9 cellular contexts compared by ENCODE assay signal in the genomic region with DNA sequence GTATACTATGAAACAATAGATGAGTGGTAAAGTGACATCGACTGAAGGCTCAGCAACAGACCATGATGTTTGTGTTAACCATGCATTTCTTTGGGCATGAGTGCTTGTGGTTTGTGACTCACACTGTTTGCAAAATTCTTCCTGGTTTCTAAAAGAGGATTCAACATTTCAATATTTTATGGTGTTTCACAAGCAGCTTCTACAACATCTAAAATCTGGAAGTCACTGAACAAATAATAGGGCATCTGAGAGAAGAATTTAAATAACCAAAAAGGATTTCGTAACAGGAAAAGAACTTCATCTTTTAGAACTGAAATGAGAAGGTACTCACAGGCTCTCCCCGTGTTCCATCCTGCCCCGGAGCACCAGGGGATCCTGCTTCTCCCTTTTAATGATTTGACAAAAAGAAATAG.
A peak's percentile ranks its signal among the peaks of the same experiment; 100 is the strongest.
DNase-seq lines count a peak whose midpoint lies in the region; ATAC-seq and TF ChIP-seq lines count a peak whose summit lies in the region.
"Had no signal": no experiment of that assay in that cellular context is flagged by ENCODE, and none has a peak within 500 bp of the region (broad histone marks: within the 10 kb centered on the region; RNA-seq: fewer than 3 reads in every experiment).

No MANE protein-coding gene starts in this region.

- H3K9me3 ChIP-seq in osteoblast (ENCODE audit: low read depth, low read length) (no peaks in the 10 kb centered on the region), WERI-Rb-1 (ENCODE audit: severe bottlenecking) (no peaks in the 10 kb centered on the region), gastroesophageal sphincter (no peaks in the 10 kb centered on the region)

- peak; percentile 86 for DNase-seq in EL
- DNase-seq in NCI-H510A treated with DMSO at 0.1 percent for 48 hours (lab: John Stamatoyannopoulos, UW) = peak; percentile 67
- peak; percentile 92 to 98 for DNase-seq in cardiac fibroblast (ENCODE audit: low read depth in 2 of 2)
- DNase-seq in osteoblast (ENCODE audit: insufficient read length, low spot score, missing footprints) = peak; percentile 88
- no peak for DNase-seq in WERI-Rb-1
- no peak for DNase-seq in central memory CD4-positive, alpha-beta T cell
- DNase-seq in mesendoderm = no peak
- DNase-seq: NCI-H526 treated with DMSO at 0.1 percent for 48 hours had no signal

- H2BK120ac ChIP-seq in mesendoderm (ENCODE audit: low read depth, low read length) = no peak overlapping the region

- H3K27me3 ChIP-seq in osteoblast (ENCODE audit: insufficient read depth, low read length) = no peaks in the 10 kb centered on the region
- H3K27me3 ChIP-seq in WERI-Rb-1 (ENCODE audit: insufficient read depth, low read depth, severe bottlenecking) = no peaks in the 10 kb centered on the region
- H3K27me3 ChIP-seq in mesendoderm (ENCODE audit: insufficient read depth, low read length, poor library complexity) = no peaks in the 10 kb centered on the region
- no peaks in the 10 kb centered on the region for H3K27me3 ChIP-seq in gastroesophageal sphincter

- no peak for TF ChIP-seq CTCF in cardiac fibroblast (IDR thresholded peaks at IDR 0.05; ENCODE audit: low read depth, low read length)
- no peak for TF ChIP-seq CTCF in osteoblast (IDR thresholded peaks at IDR 0.05; ENCODE audit: extremely low read depth, low read depth, low read length)
- no peak for TF ChIP-seq CTCF in WERI-Rb-1 (IDR thresholded peaks at IDR 0.05; ENCODE audit: low read depth, low read length)
- TF ChIP-seq CTCF in gastroesophageal sphincter (IDR thresholded peaks at IDR 0.05) = no peak

- no peak overlapping the region for H3K4ac ChIP-seq in mesendoderm (ENCODE audit: low read depth, low read length)

- no peak overlapping the region for H3K18ac ChIP-seq in mesendoderm (ENCODE audit: low read length)

- H3K27ac ChIP-seq in osteoblast (ENCODE audit: low read depth, low read length) (peak overlapping the region; percentile 70), WERI-Rb-1 (no peak overlapping the region), mesendoderm (ENCODE audit: low read depth, low read length) (no peak overlapping the region), gastroesophageal sphincter (no peak overlapping the region)

- H3K79me1 ChIP-seq in mesendoderm (ENCODE audit: low read length) = no peaks in the 10 kb centered on the region

- H3K79me2 ChIP-seq in osteoblast (ENCODE audit: insufficient read depth, low read length) = no peaks in the 10 kb centered on the region
- no peaks in the 10 kb centered on the region for H3K79me2 ChIP-seq in mesendoderm (ENCODE audit: control insufficient read depth, insufficient read depth, low read length)

- no peak overlapping the region for H4K5ac ChIP-seq in mesendoderm (ENCODE audit: low read length)

- no peak overlapping the region for H3K23ac ChIP-seq in mesendoderm (ENCODE audit: low read length)

- H3K9ac ChIP-seq in mesendoderm (ENCODE audit: low read length) = no peak overlapping the region

- H2AK5ac ChIP-seq in mesendoderm (ENCODE audit: low read length) = no peak overlapping the region

- ATAC-seq in gastroesophageal sphincter = no peak

- no peak for TF ChIP-seq EP300 in gastroesophageal sphincter (IDR thresholded peaks at IDR 0.05)

- no peak for TF ChIP-seq POLR2A in gastroesophageal sphincter (IDR thresholded peaks at IDR 0.05)

- no peaks in the 10 kb centered on the region for H3K36me3 ChIP-seq in osteoblast (ENCODE audit: insufficient read depth, low read length)
- no peaks in the 10 kb centered on the region for H3K36me3 ChIP-seq in WERI-Rb-1
- H3K36me3 ChIP-seq in mesendoderm (ENCODE audit: control insufficient read depth, insufficient read depth, low read length) = no peaks in the 10 kb centered on the region
- H3K36me3 ChIP-seq in gastroesophageal sphincter = peaks cover 0 to 6% of the 10 kb centered on the region in 2 donors

- peaks cover 6% of the 10 kb centered on the region for H3K4me1 ChIP-seq in osteoblast (ENCODE audit: insufficient read depth, low read length)
- H3K4me1 ChIP-seq in mesendoderm (ENCODE audit: control insufficient read depth, low read depth, low read length) = no peaks in the 10 kb centered on the region
- no peaks in the 10 kb centered on the region for H3K4me1 ChIP-seq in gastroesophageal sphincter

- H3K4me2 ChIP-seq in osteoblast (ENCODE audit: insufficient read depth, low read length) (peak overlapping the region; percentile 56), mesendoderm (ENCODE audit: low read length) (no peak overlapping the region)

- no CpG with 5 or more reads among the region's 4 CpGs for WGBS in mesendoderm (ENCODE audit: extremely low coverage, insufficient coverage, low lambda C conversion rate)
- WGBS in gastroesophageal sphincter (ENCODE audit: low coverage in 1 of 2), 2 donors = 54 to 93% methylated on average over 4 of the region's 4 CpGs

- no peak overlapping the region for H3K56ac ChIP-seq in mesendoderm (ENCODE audit: low read length)

- no peak overlapping the region for H2BK15ac ChIP-seq in mesendoderm (replicated peaks; ENCODE audit: low read depth)

- no peak overlapping the region for H3K4me3 ChIP-seq in cardiac fibroblast (replicated peaks in 1 of 2; ENCODE audit: low read depth in 2 of 2, low read length in 2 of 2)
- H3K4me3 ChIP-seq in osteoblast (ENCODE audit: insufficient read depth, low read length) = no peak overlapping the region
- no peak overlapping the region for H3K4me3 ChIP-seq in WERI-Rb-1 (ENCODE audit: low read depth, low read length)
- no peak overlapping the region for H3K4me3 ChIP-seq in mesendoderm (ENCODE audit: low read length)
- H3K4me3 ChIP-seq in gastroesophageal sphincter = no peak overlapping the region

- no peak overlapping the region for H2AFZ ChIP-seq in osteoblast (ENCODE audit: low read length)

- no peaks in the 10 kb centered on the region for H4K20me1 ChIP-seq in osteoblast (ENCODE audit: insufficient read depth, low read length)

- no peak overlapping the region for H4K8ac ChIP-seq in mesendoderm (ENCODE audit: low read depth, low read length)

- no peak overlapping the region for H2BK5ac ChIP-seq in mesendoderm (ENCODE audit: low read length)

Comparison
In these comparisons a context has a peak if more than half of its experiments do, and no peak if none do; other contexts are left out.
1. DNase-seq: peak in EL (single experiment), NCI-H510A treated with DMSO at 0.1 percent for 48 hours (single experiment), cardiac fibroblast (2 of 2) and osteoblast (single experiment); none in WERI-Rb-1 (single experiment), central memory CD4-positive, alpha-beta T cell (single experiment) and mesendoderm (single experiment).